Comparison of ENCODE assay signal across 8 cellular contexts in genomic region chr6:392441-393390, GRCh38. TPM values are rescaled to one million over a fixed set of nuclear protein-coding genes. Genes with fewer than 3 reads are reported as not detected.
DNase-seq lines count a peak whose midpoint lies in the region; ATAC-seq and TF ChIP-seq lines count a peak whose summit lies in the region.

No MANE protein-coding gene starts in this region.

- WGBS in heart right ventricle, 2 donors, result 2% methylated on average over 108 of the region's 108 CpGs

- H3K27me3 Mint-ChIP-seq in activated CD4-positive, alpha-beta memory T cell treated with anti-CD3 and anti-CD28 coated beads for 36 hours, result peaks cover 5% of the 10 kb centered on the region

- H3K4me3 Mint-ChIP-seq in activated CD4-positive, alpha-beta memory T cell treated with anti-CD3 and anti-CD28 coated beads for 36 hours, result peak overlapping the region; percentile 94

- peak overlapping the region in 9 of 10 donors; percentile 21 to 59 (median 43) for H3K4me3 ChIP-seq in heart right ventricle
- H3K4me3 ChIP-seq in gastrocnemius medialis, result peak overlapping the region; percentile 31 to 49 (median 42)

- TF ChIP-seq CTCF in heart right ventricle (IDR thresholded peaks at IDR 0.05) (no peak), gastrocnemius medialis (IDR thresholded peaks at IDR 0.05 in 4 of 5, conservative IDR thresholded peaks at IDR 0.05 in 1 of 5) (no peak)

- CTCF ChIA-PET in activated CD4-positive, alpha-beta memory T cell treated with anti-CD3 and anti-CD28 coated beads for 36 hours (lab: Charles Lee), result interaction anchor here (0.7 to 6.3 kb wide), 3 partner anchors 11 to 203 kb away, joined by 3 to 54 read pairs (median 3); no protein-coding TSS in a partner anchor
- CTCF ChIA-PET in HEK293T (lab: Yijun Ruan, JAX), result no interaction called here

- ATAC-seq in GM18505 (IDR thresholded peaks at IDR 0.05; ENCODE audit: unreplicated experiment) (no peak), heart right ventricle (peak in 3 of 8 donors; percentile 22 to 53 (median 28)), gastrocnemius medialis (no peak), GM18519 (IDR thresholded peaks at IDR 0.05; ENCODE audit: low FRiP score, unreplicated experiment) (no peak)

- peaks cover 7 to 30% (median 25%) of the 10 kb centered on the region in 9 donors for H3K4me1 ChIP-seq in heart right ventricle
- H3K4me1 ChIP-seq in gastrocnemius medialis, result peaks cover 5 to 20% of the 10 kb centered on the region in 2 donors

- H3K27ac Mint-ChIP-seq in activated CD4-positive, alpha-beta memory T cell treated with anti-CD3 and anti-CD28 coated beads for 36 hours, result peak overlapping the region; percentile 97

- peak; percentile 46 for DNase-seq in activated CD4-positive, alpha-beta memory T cell treated with anti-CD3 and anti-CD28 coated beads for 36 hours
- DNase-seq in heart right ventricle (no peak), gastrocnemius medialis (no peak), HEK293T (ENCODE audit: extremely low spot score) (no peak), foreskin melanocyte (no peak), DMS153 (lab: John Stamatoyannopoulos, UW) (no peak)

- H3K27me3 ChIP-seq in heart right ventricle (peaks cover 32 to 95% (median 92%) of the 10 kb centered on the region in 7 donors), gastrocnemius medialis (peaks cover 66 to 81% (median 74%) of the 10 kb centered on the region in 3 donors)

- POLR2A ChIA-PET in activated CD4-positive, alpha-beta memory T cell treated with anti-CD3 and anti-CD28 coated beads for 36 hours (lab: Charles Lee), result interaction anchor here (0.5 to 11.8 kb wide), 27 partner anchors 10 to 238 kb away, joined by 3 to 191 read pairs (median 5); no protein-coding TSS in a partner anchor
- POLR2A ChIA-PET in HEK293T (lab: Yijun Ruan, JAX), result no interaction called here

- peaks cover 3% of the 10 kb centered on the region for H3K9me3 Mint-ChIP-seq in activated CD4-positive, alpha-beta memory T cell treated with anti-CD3 and anti-CD28 coated beads for 36 hours

- in situ Hi-C loops in gastrocnemius medialis (cut with MboI; ENCODE audit: low sequenced_read_pairs in 4 of 4), result no loop called here

- peaks cover 59% of the 10 kb centered on the region for H3K4me1 Mint-ChIP-seq in activated CD4-positive, alpha-beta memory T cell treated with anti-CD3 and anti-CD28 coated beads for 36 hours (ENCODE audit: low read depth)

- intact Hi-C loops in activated CD4-positive, alpha-beta memory T cell treated with anti-CD3 and anti-CD28 coated beads for 36 hours (cut with micrococcal nuclease), result loop anchor here (5.0 to 10.0 kb wide), 3 partner anchors 40 to 990 kb away; no protein-coding TSS in a partner anchor
- intact Hi-C loops in heart right ventricle (cut with DNase I), result no loop called here
- intact Hi-C loops in gastrocnemius medialis (cut with DNase I; ENCODE audit: low total_unique reads), result no loop called here

- TF ChIP-seq POLR2A in GM18505 (IDR thresholded peaks at IDR 0.05; ENCODE audit: borderline replicate concordance, extremely low read depth, insufficient read depth, insufficient read length), result peak; percentile 61
- no peak for TF ChIP-seq POLR2A in gastrocnemius medialis (IDR thresholded peaks at IDR 0.05)

- H3K36me3 Mint-ChIP-seq in activated CD4-positive, alpha-beta memory T cell treated with anti-CD3 and anti-CD28 coated beads for 36 hours, result peaks cover 55% of the 10 kb centered on the region

- H3K9me3 ChIP-seq in heart right ventricle, result no peaks in the 10 kb centered on the region
- no peaks in the 10 kb centered on the region for H3K9me3 ChIP-seq in gastrocnemius medialis

- H3K36me3 ChIP-seq in heart right ventricle, result peaks cover 0 to 3% (median 0%) of the 10 kb centered on the region in 9 donors
- no peaks in the 10 kb centered on the region for H3K36me3 ChIP-seq in gastrocnemius medialis

- H3K27ac ChIP-seq in heart right ventricle, result peak overlapping the region in 1 of 10 donors; percentile 64
- no peak overlapping the region for H3K27ac ChIP-seq in gastrocnemius medialis

TF ChIP-seq in HEK293T, 16 proteins besides CTCF, POLR2A, EP300 and RAD21:
- TF ChIP-seq SUZ12 (IDR thresholded peaks at IDR 0.05) (no peak), L3MBTL2 (conservative IDR thresholded peaks at IDR 0.05) (no peak), FOXM1 (IDR thresholded peaks at IDR 0.05; ENCODE audit: borderline replicate concordance) (no peak), TARDBP (IDR thresholded peaks at IDR 0.05) (no peak), FOXK2 (IDR thresholded peaks at IDR 0.05) (no peak), NFRKB (IDR thresholded peaks at IDR 0.05) (no peak), LEF1 (IDR thresholded peaks at IDR 0.05; ENCODE audit: borderline replicate concordance) (no peak), ELF4 (IDR thresholded peaks at IDR 0.05) (no peak), CTBP1 (IDR thresholded peaks at IDR 0.05; ENCODE audit: borderline replicate concordance) (no peak), HDGF (IDR thresholded peaks at IDR 0.05; ENCODE audit: borderline replicate concordance) (no peak), BHLHE40 (IDR thresholded peaks at IDR 0.05; ENCODE audit: borderline replicate concordance) (no peak), FOXA1 (IDR thresholded peaks at IDR 0.05) (no peak), ARNT (IDR thresholded peaks at IDR 0.05) (no peak), SP1 (IDR thresholded peaks at IDR 0.05) (no peak)
- TF ChIP-seq, protein P1, sequence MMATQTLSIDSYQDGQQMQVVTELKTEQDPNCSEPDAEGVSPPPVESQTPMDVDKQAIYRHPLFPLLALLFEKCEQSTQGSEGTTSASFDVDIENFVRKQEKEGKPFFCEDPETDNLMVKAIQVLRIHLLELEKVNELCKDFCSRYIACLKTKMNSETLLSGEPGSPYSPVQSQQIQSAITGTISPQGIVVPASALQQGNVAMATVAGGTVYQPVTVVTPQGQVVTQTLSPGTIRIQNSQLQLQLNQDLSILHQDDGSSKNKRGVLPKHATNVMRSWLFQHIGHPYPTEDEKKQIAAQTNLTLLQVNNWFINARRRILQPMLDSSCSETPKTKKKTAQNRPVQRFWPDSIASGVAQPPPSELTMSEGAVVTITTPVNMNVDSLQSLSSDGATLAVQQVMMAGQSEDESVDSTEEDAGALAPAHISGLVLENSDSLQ (IDR thresholded peaks at IDR 0.05), result no peak

RNA-seq across cellular contexts. Expression of gene IRF4, which starts 1.2 kb away (rescaled TPM):
- total RNA-seq in activated CD4-positive, alpha-beta memory T cell treated with anti-CD3 and anti-CD28 coated beads for 36 hours, result 100 to 1,000 TPM; 689 to 705 TPM
- total RNA-seq in heart right ventricle (1 to 10 TPM in 2 of 10 donors, under 1 TPM in 7, not detected in 1; 0.05 to 3.6 (median 0.32) TPM), gastrocnemius medialis (under 1 TPM in 3 of 4 donors, not detected in 1; 0.26 to 0.56 (median 0.31) TPM)
- under 1 TPM; 0.04 to 0.15 TPM for polyA plus RNA-seq in heart right ventricle

Comparison
In these comparisons a context has a peak if more than half of its experiments do, and no peak if none do; other contexts are left out.
1. RNA of gene IRF4, which starts 1.2 kb away (total RNA-seq): 689 to 705 TPM in activated CD4-positive, alpha-beta memory T cell treated with anti-CD3 and anti-CD28 coated beads for 36 hours; 0.05 to 3.6 TPM in heart right ventricle and 0.26 to 0.56 TPM in gastrocnemius medialis; every median in the first group is over 100 times any median in the second.